ENCODE assay signal across 8 cellular contexts in the genomic region with DNA sequence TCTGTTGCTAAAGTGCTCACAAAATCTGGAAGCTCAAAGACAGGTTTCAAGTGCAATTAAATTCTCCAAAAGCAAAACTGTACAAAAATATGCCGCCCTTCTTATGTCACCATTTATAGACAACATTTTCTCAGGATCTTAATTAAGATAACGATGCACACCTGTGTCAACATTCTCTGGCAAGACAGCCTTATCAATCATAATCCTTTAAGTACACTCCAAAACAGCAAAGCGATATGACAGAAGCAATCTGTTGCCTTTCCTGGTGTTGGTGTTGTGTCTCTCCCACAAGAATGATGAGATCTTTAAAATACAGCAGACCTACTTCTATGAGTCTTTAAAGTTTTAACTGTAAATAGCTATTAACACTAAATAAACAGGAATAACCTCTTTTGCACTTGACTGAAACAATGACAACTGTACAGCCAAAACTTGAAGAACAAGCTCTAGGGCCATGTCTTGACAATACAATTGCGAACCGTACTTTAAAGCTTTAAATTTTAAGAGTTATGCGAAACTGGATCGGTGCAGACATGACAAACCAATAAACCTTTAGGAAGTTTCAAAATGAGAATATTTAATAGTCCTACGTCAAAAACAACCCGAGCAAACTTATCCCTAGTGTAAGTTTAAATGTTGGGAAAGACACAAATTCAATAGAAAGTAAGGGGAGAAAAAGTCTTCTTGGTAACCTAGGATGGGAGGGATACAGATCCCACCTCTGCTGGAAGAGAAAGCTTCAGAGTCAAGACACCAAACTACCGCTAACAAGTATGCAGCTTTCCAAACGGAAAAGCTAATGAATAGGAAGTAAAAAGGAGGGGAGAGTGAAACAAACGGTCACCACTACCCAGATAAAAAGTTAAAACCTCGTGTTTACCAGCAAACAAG. TPM values are rescaled to one million over a fixed set of nuclear protein-coding genes. Genes with fewer than 3 reads are reported as not detected.
DNase-seq lines count a peak whose midpoint lies in the region; ATAC-seq and TF ChIP-seq lines count a peak whose summit lies in the region.

No MANE protein-coding gene starts in this region.

- H3K4me1 Mint-ChIP-seq in GM23338, result peaks cover 25% of the 10 kb centered on the region

- H2AFZ ChIP-seq in GM23338, result peak overlapping the region; percentile 77; the same call in 1 of the 2 replicates

- H3K4me2 ChIP-seq in GM23338, result peak overlapping the region; percentile 80

- H3K4me1 ChIP-seq in GM23338 (ENCODE audit: insufficient read depth) (peaks cover 19% of the 10 kb centered on the region), psoas muscle (peaks cover 29% of the 10 kb centered on the region)

- H3K27ac ChIP-seq in GM23338 (ENCODE audit: low read depth) (no peak overlapping the region), dorsolateral prefrontal cortex (no peak overlapping the region), psoas muscle (peak overlapping the region; percentile 97)

- H3F3A ChIP-seq in GM23338 (replicated peaks; ENCODE audit: low read depth), result peaks cover 13% of the 10 kb centered on the region; the same call in 1 of the 2 replicates

- DNase-seq in GM23338 (ENCODE audit: low spot score) (no peak), NCI-H2029 treated with DMSO at 0.1 percent for 48 hours (lab: John Stamatoyannopoulos, UW) (peak; percentile 42), dorsolateral prefrontal cortex (no peak), psoas muscle (no peak), AG08396 (ENCODE audit: low spot score) (no peak), NCI-H774 (lab: John Stamatoyannopoulos, UW) (no peak)

- no peaks in the 10 kb centered on the region; the same call in 2 of the 3 replicates for H3K9me3 Mint-ChIP-seq in GM23338

- no peaks in the 10 kb centered on the region for H3K9me3 ChIP-seq in psoas muscle

- no peaks in the 10 kb centered on the region for H3K36me3 ChIP-seq in GM23338 (ENCODE audit: insufficient read depth)
- no peaks in the 10 kb centered on the region for H3K36me3 ChIP-seq in psoas muscle (ENCODE audit: insufficient read depth in 1 of 2, low read depth in 1 of 2)

- H3K27me3 Mint-ChIP-seq in GM23338 (ENCODE audit: insufficient read depth, low read depth, poor library complexity), result peaks cover 56% of the 10 kb centered on the region

- no peak overlapping the region for H3K27ac Mint-ChIP-seq in GM23338

- TF ChIP-seq CTCF in GM23338 (conservative IDR thresholded peaks at IDR 0.05; ENCODE audit: low read depth in 2 of 2) (no peak), dorsolateral prefrontal cortex (IDR thresholded peaks at IDR 0.05 in 54 of 56, conservative IDR thresholded peaks at IDR 0.05 in 2 of 56; ENCODE audit: low read depth in 1 of 56, partially characterized antibody in 56 of 56) (no peak), psoas muscle (IDR thresholded peaks at IDR 0.05) (no peak)

- peak overlapping the region; percentile 65 for H3K4me3 ChIP-seq in GM23338
- H3K4me3 ChIP-seq in dorsolateral prefrontal cortex, result peak overlapping the region in 53 of 59 donors; percentile 12 to 72 (median 61)
- peak overlapping the region; percentile 89 for H3K4me3 ChIP-seq in psoas muscle

- no peaks in the 10 kb centered on the region for H3K9me2 ChIP-seq in GM23338 (ENCODE audit: insufficient read depth)

- ATAC-seq in GM23338 (no peak), psoas muscle (no peak), GM18909 (IDR thresholded peaks at IDR 0.05; ENCODE audit: poor library complexity, unreplicated experiment) (no peak), GM19463 (IDR thresholded peaks at IDR 0.05; ENCODE audit: unreplicated experiment) (no peak)

- H4K20me1 ChIP-seq in GM23338 (replicated peaks; ENCODE audit: insufficient read depth), result peaks cover 11% of the 10 kb centered on the region; the same call in 1 of the 2 replicates

- no peaks in the 10 kb centered on the region; the same call in 2 of the 3 replicates for H3K36me3 Mint-ChIP-seq in GM23338 (ENCODE audit: low read depth)

- WGBS in psoas muscle, 3 donors, result 15 to 22% (median 16%) methylated on average over 13 of the region's 13 CpGs

- peaks cover 3% of the 10 kb centered on the region; the same call in 1 of the 2 replicates for H3K79me2 ChIP-seq in GM23338 (replicated peaks; ENCODE audit: insufficient read depth)

- peak overlapping the region; percentile 87 for H3K4me3 Mint-ChIP-seq in GM23338

- intact Hi-C loops in dorsolateral prefrontal cortex (cut with DNase I), result loop anchor here in 1 of 2 donors (2.0 to 10.0 kb wide), 2 partner anchors 59 to 1033 kb away; no protein-coding TSS in a partner anchor
- intact Hi-C loops in psoas muscle (cut with DNase I), result no loop called here

- H3K27me3 ChIP-seq in GM23338 (ENCODE audit: insufficient read depth) (peaks cover 71% of the 10 kb centered on the region), dorsolateral prefrontal cortex (peaks cover 11 to 99% (median 89%) of the 10 kb centered on the region in 45 donors), psoas muscle (ENCODE audit: insufficient read depth in 3 of 3, low read length in 2 of 3) (peaks cover 0 to 22% (median 0%) of the 10 kb centered on the region in 3 donors)

TF ChIP-seq in GM23338, 12 proteins besides CTCF, POLR2A, EP300 and RAD21 (continues in another document):
- TF ChIP-seq JUNB (IDR thresholded peaks at IDR 0.05; ENCODE audit: unreplicated experiment) (no peak), ZNF331 (CRISPR knock-in tag; IDR thresholded peaks at IDR 0.05; ENCODE audit: low read depth) (no peak), STAT1 (IDR thresholded peaks at IDR 0.05; ENCODE audit: unreplicated experiment) (no peak), EZH2 (IDR thresholded peaks at IDR 0.05; ENCODE audit: low read depth, unreplicated experiment) (no peak), EZH2phosphoT487 (IDR thresholded peaks at IDR 0.05; ENCODE audit: unreplicated experiment) (no peak), ZNF114 (CRISPR knock-in tag; IDR thresholded peaks at IDR 0.05) (no peak)
- TF ChIP-seq, protein P1, sequence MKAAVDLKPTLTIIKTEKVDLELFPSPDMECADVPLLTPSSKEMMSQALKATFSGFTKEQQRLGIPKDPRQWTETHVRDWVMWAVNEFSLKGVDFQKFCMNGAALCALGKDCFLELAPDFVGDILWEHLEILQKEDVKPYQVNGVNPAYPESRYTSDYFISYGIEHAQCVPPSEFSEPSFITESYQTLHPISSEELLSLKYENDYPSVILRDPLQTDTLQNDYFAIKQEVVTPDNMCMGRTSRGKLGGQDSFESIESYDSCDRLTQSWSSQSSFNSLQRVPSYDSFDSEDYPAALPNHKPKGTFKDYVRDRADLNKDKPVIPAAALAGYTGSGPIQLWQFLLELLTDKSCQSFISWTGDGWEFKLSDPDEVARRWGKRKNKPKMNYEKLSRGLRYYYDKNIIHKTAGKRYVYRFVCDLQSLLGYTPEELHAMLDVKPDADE (IDR thresholded peaks at IDR 0.05), result no peak
- TF ChIP-seq, protein P2, sequence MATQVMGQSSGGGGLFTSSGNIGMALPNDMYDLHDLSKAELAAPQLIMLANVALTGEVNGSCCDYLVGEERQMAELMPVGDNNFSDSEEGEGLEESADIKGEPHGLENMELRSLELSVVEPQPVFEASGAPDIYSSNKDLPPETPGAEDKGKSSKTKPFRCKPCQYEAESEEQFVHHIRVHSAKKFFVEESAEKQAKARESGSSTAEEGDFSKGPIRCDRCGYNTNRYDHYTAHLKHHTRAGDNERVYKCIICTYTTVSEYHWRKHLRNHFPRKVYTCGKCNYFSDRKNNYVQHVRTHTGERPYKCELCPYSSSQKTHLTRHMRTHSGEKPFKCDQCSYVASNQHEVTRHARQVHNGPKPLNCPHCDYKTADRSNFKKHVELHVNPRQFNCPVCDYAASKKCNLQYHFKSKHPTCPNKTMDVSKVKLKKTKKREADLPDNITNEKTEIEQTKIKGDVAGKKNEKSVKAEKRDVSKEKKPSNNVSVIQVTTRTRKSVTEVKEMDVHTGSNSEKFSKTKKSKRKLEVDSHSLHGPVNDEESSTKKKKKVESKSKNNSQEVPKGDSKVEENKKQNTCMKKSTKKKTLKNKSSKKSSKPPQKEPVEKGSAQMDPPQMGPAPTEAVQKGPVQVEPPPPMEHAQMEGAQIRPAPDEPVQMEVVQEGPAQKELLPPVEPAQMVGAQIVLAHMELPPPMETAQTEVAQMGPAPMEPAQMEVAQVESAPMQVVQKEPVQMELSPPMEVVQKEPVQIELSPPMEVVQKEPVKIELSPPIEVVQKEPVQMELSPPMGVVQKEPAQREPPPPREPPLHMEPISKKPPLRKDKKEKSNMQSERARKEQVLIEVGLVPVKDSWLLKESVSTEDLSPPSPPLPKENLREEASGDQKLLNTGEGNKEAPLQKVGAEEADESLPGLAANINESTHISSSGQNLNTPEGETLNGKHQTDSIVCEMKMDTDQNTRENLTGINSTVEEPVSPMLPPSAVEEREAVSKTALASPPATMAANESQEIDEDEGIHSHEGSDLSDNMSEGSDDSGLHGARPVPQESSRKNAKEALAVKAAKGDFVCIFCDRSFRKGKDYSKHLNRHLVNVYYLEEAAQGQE (IDR thresholded peaks at IDR 0.05; ENCODE audit: unreplicated experiment), result no peak

RNA-seq across cellular contexts. Expression of a gene that starts 3.3 kb away (rescaled TPM):
- 0.07 and 0.35 TPM in 2 replicates for total RNA-seq in GM23338 (2014; rRNA removed; shearing (Covaris generic))
- polyA plus RNA-seq in GM23338 (2016; fragmentation: Nextera tagmentation; extraction: Ambion mirVana) (0.31 and 0.39 TPM in 2 replicates), psoas muscle (10 to 100 TPM in 2 of 3 donors, 1 to 10 TPM in 1; 1.0 to 13.0 (median 11.5) TPM)
- total RNA-seq in dorsolateral prefrontal cortex (under 1 TPM in 10 of 120 experiments, not detected in 110; 0.23 to 1.00 (median 0.40) TPM), psoas muscle (1 to 10 TPM in 3 of 4 donors, under 1 TPM in 1; 0.56 to 6.8 (median 3.7) TPM)
